1 cellular context compared by ENCODE assay signal in the genomic region with DNA sequence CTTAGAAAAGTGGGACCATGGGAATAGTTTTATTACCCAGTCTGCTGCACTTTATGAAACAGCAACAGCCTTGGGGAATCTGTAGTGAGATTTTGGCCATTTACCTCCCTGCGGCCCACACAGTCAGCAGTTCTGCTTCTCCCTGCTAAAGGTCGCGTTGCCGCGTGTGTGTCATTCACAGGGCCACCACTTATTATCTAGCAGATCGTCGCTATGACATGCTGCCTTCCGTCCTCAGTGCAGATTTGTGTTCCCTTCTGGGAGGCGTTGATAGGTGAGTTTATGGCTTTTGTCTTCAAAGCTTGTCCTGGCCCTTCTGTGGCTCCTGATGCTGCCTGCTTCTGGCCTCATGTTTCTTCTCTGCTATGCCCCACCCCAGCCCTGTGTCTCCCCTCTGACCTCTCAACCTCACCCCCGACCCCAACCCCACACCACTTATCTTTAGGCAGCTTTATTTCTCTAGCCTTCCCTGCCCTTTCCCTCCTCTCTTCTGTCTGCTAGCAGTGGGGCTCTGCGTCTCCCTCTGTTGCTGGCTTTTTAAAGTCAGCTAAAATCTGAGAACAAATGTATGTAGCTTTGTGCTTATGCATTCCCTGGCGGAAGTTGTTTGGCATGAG.
TF ChIP-seq lines count a peak whose summit lies in the region.

No MANE protein-coding gene starts in this region.

TF ChIP-seq in WTC11, 78 proteins besides CTCF, POLR2A, EP300 and RAD21 (continued from another document):
- TF ChIP-seq ERG (CRISPR knock-in tag; IDR thresholded peaks at IDR 0.05) (no peak), NR1H2 (CRISPR knock-in tag; IDR thresholded peaks at IDR 0.05) (no peak), ZNF138 (CRISPR knock-in tag; conservative IDR thresholded peaks at IDR 0.05) (no peak), ZBTB43 (CRISPR knock-in tag; IDR thresholded peaks at IDR 0.05) (no peak), ZNF423 (CRISPR knock-in tag; IDR thresholded peaks at IDR 0.05) (no peak), MLX (CRISPR knock-in tag; IDR thresholded peaks at IDR 0.05) (no peak), ZNF219 (CRISPR knock-in tag; IDR thresholded peaks at IDR 0.05; ENCODE audit: borderline replicate concordance) (no peak), AFF4 (CRISPR knock-in tag; IDR thresholded peaks at IDR 0.05; ENCODE audit: borderline replicate concordance) (no peak), OVOL2 (CRISPR knock-in tag; IDR thresholded peaks at IDR 0.05; ENCODE audit: borderline replicate concordance) (no peak), HMGXB4 (CRISPR knock-in tag; IDR thresholded peaks at IDR 0.05) (no peak), TEAD1 (CRISPR knock-in tag; IDR thresholded peaks at IDR 0.05) (no peak), FOXP1 (CRISPR knock-in tag; IDR thresholded peaks at IDR 0.05; ENCODE audit: borderline replicate concordance) (no peak), ZNF317 (CRISPR knock-in tag; IDR thresholded peaks at IDR 0.05; ENCODE audit: borderline replicate concordance, low read depth) (no peak), SMAD4 (CRISPR knock-in tag; IDR thresholded peaks at IDR 0.05) (no peak), SMAD3 (CRISPR knock-in tag; IDR thresholded peaks at IDR 0.05; ENCODE audit: borderline replicate concordance) (no peak), IRF2 (CRISPR knock-in tag; IDR thresholded peaks at IDR 0.05; ENCODE audit: borderline replicate concordance, low read depth) (no peak)
- TF ChIP-seq, protein P1, sequence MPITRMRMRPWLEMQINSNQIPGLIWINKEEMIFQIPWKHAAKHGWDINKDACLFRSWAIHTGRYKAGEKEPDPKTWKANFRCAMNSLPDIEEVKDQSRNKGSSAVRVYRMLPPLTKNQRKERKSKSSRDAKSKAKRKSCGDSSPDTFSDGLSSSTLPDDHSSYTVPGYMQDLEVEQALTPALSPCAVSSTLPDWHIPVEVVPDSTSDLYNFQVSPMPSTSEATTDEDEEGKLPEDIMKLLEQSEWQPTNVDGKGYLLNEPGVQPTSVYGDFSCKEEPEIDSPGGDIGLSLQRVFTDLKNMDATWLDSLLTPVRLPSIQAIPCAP (CRISPR knock-in tag; IDR thresholded peaks at IDR 0.05): no peak
- TF ChIP-seq, protein P2, sequence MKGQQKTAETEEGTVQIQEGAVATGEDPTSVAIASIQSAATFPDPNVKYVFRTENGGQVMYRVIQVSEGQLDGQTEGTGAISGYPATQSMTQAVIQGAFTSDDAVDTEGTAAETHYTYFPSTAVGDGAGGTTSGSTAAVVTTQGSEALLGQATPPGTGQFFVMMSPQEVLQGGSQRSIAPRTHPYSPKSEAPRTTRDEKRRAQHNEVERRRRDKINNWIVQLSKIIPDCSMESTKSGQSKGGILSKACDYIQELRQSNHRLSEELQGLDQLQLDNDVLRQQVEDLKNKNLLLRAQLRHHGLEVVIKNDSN (CRISPR knock-in tag; IDR thresholded peaks at IDR 0.05): no peak
